Comparison of ENCODE assay signal across 1 cellular context in the genomic region with DNA sequence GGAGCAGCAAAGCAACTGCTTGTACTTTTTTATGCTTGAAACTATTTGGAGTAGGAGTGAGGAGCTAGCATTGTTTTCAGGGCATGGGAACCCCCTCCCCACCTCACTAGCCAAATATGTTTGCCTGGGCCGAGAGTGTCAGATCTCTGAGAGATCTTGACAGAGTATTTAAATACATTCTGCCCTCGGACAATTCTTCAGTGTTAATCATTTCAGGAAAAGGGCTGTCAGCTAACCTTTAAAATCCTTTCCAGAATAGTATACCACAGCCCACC. TPM values are rescaled to one million over a fixed set of nuclear protein-coding genes. Genes with fewer than 3 reads are reported as not detected.
"Had no signal": no experiment of that assay in that cellular context is flagged by ENCODE, and none has a peak within 500 bp of the region (broad histone marks: within the 10 kb centered on the region; RNA-seq: fewer than 3 reads in every experiment).

No MANE protein-coding gene starts in this region.

RNA-seq across cellular contexts. Expression of gene FAM72C, which starts 17.6 kb away (rescaled TPM):
- total RNA-seq: Right ventricle myocardium superior had no signal
